ENCODE assay signal across 8 cellular contexts in the genomic region with DNA sequence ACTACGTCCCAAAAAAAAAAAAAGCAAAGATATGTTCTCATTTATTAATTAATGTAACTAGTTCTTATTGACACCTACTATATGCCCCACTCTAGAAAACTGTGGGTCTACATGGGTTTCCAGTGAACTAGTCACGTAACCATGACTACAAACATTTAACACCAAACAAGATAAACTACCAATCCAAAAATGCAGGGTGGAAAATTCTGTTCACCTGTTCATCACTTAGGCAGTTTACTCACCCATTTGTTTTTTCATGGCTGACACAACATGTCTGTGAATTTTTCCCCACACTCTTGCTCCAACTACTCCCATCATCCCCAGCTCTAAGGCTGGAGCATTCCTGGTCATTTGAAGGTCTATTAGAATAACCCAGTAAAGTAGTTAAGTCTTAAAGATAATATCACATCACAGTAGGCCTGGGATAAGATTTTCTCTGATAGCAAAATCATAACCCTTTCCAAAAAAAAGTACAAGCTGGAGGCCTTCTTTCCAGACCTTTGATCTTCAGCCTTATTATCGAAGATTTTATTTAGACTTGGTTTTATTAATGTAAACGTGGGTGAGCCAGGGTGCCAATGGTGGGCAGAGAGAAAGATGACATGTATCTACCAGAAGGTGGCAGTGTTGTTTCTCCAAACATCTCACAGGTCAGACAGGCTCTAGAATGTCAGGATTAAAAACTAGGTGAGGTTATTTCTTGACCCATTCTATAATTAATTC.
DNase-seq lines count a peak whose midpoint lies in the region; ATAC-seq and TF ChIP-seq lines count a peak whose summit lies in the region.

No MANE protein-coding gene starts in this region.

- H3K36me3 ChIP-seq in SU-DHL-6 (ENCODE audit: low read length), result no peaks in the 10 kb centered on the region

- H3K4me3 ChIP-seq in SU-DHL-6 (ENCODE audit: insufficient read depth, low read length, poor library complexity, severe bottlenecking), result no peak overlapping the region

- no peaks in the 10 kb centered on the region for H4K20me1 ChIP-seq in SU-DHL-6 (ENCODE audit: low read depth, low read length)

- H3K4me2 ChIP-seq in SU-DHL-6 (ENCODE audit: low read depth, low read length, poor library complexity, severe bottlenecking), result no peak overlapping the region

- H3K27ac ChIP-seq in SU-DHL-6 (ENCODE audit: low read depth, low read length), result no peak overlapping the region

- H3K9me3 Mint-ChIP-seq in endothelial cell (ENCODE audit: unreplicated experiment) (no peaks in the 10 kb centered on the region), mesothelial cell of epicardium (no peaks in the 10 kb centered on the region)

- no peak overlapping the region for H3K9ac ChIP-seq in SU-DHL-6 (ENCODE audit: low read length)

- H3K4me1 Mint-ChIP-seq in endothelial cell (ENCODE audit: unreplicated experiment) (peaks cover 4% of the 10 kb centered on the region), mesothelial cell of epicardium (peaks cover 20% of the 10 kb centered on the region)

- no peaks in the 10 kb centered on the region for H3K27me3 Mint-ChIP-seq in endothelial cell (ENCODE audit: unreplicated experiment)
- no peaks in the 10 kb centered on the region for H3K27me3 Mint-ChIP-seq in mesothelial cell of epicardium (ENCODE audit: low read depth)

- H3F3A ChIP-seq in SU-DHL-6 (ENCODE audit: insufficient read depth), result no peaks in the 10 kb centered on the region

- H2AFZ ChIP-seq in SU-DHL-6 (ENCODE audit: low read depth, low read length, severe bottlenecking), result no peak overlapping the region

- H3K27me3 ChIP-seq in SU-DHL-6 (ENCODE audit: low read length), result no peaks in the 10 kb centered on the region

- H3K9me2 ChIP-seq in SU-DHL-6 (replicated peaks; ENCODE audit: insufficient read depth, low read length), result no peaks in the 10 kb centered on the region

- H3K27ac Mint-ChIP-seq in endothelial cell (ENCODE audit: unreplicated experiment), result no peak overlapping the region
- no peak overlapping the region for H3K27ac Mint-ChIP-seq in mesothelial cell of epicardium

- no peaks in the 10 kb centered on the region for H3K79me2 ChIP-seq in SU-DHL-6 (ENCODE audit: insufficient read depth, low read length)

- TF ChIP-seq CTCF in SU-DHL-6 (IDR thresholded peaks at IDR 0.05; ENCODE audit: insufficient read depth, low read length, poor library complexity, severe bottlenecking) (peak; percentile 59), endothelial cell (IDR thresholded peaks at IDR 0.05; ENCODE audit: unreplicated experiment) (peak; percentile 86), mesothelial cell of epicardium (IDR thresholded peaks at IDR 0.05; ENCODE audit: unreplicated experiment) (peak; percentile 87)

- DNase-seq in SKM-1 (lab: John Stamatoyannopoulos, UW; ENCODE audit: unreplicated experiment), result peak; percentile 38
- DNase-seq in SKM-1 treated with dmso at 0.1 percent for 144 hours (lab: John Stamatoyannopoulos, UW; ENCODE audit: unreplicated experiment), result no peak
- peak; percentile 43 for DNase-seq in NCI-H1105 (lab: John Stamatoyannopoulos, UW)
- DNase-seq in endothelial cell (ENCODE audit: low spot score), result peak; percentile 22
- no peak for DNase-seq in mesothelial cell of epicardium (ENCODE audit: low spot score in 2 of 2, unreplicated experiment in 2 of 2)

- no peaks in the 10 kb centered on the region for H3K9me3 ChIP-seq in SU-DHL-6 (ENCODE audit: insufficient read depth, low read length)

- ATAC-seq in GM21723 (IDR thresholded peaks at IDR 0.05; ENCODE audit: unreplicated experiment) (peak; percentile 75), GM21390 (IDR thresholded peaks at IDR 0.05; ENCODE audit: unreplicated experiment) (no peak)

- H3K36me3 Mint-ChIP-seq in endothelial cell (ENCODE audit: low read depth, unreplicated experiment), result no peaks in the 10 kb centered on the region
- no peaks in the 10 kb centered on the region for H3K36me3 Mint-ChIP-seq in mesothelial cell of epicardium

- H3K4me3 Mint-ChIP-seq in endothelial cell (ENCODE audit: unreplicated experiment) (no peak overlapping the region), mesothelial cell of epicardium (no peak overlapping the region)

Comparison
In these comparisons a context has a peak if more than half of its experiments do, and no peak if none do; other contexts are left out.
1. DNase-seq: peak in SKM-1 (single experiment), NCI-H1105 (single experiment) and endothelial cell (single experiment); none in SKM-1 treated with dmso at 0.1 percent for 144 hours (single experiment) and mesothelial cell of epicardium (0 of 2).
2. Peak in every context shown above with its lines, with median percentiles within 50 percentile points of each other: CTCF ChIP-seq.